ENCODE assay signal across 24 cellular contexts in the genomic region with DNA sequence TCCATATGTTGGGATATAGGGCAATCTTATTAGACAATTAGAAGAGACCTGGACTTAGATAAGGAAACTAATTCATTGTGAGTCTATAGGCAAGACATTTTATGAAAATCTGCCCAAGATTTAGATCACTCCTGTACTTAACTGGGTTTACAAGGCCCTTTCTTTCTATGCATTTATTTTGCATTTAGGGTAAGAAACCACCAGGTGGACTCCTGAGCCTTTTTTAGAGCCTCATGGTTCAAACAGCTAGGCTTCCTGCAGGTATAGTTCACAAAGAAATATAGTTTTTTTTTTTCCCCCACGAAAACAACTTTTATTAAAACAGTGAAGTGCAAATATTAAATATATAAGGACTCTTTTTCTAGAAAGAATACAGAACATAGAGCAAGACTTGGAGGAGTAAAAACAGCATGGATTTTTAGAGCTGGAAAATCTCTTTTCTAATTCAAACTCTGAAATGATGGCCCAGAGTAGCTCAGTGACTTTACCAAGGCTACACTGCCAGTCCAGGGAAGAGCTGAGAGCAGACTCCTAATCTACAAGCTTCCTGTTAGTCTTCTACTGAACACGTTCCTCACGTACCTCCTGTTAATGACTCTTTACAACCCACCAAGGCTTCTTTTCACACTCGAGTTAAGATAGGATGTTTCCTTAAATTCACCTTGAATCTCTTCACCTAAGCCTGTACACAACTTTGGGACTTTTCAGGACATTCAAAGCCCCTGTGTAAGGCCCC.
DNase-seq lines count a peak whose midpoint lies in the region; ATAC-seq, FAIRE-seq and TF ChIP-seq lines count a peak whose summit lies in the region.
"Had no signal": no experiment of that assay in that cellular context is flagged by ENCODE, and none has a peak within 500 bp of the region (broad histone marks: within the 10 kb centered on the region; RNA-seq: fewer than 3 reads in every experiment).

No MANE protein-coding gene starts in this region.

- H3K4me3 ChIP-seq in liver (ENCODE audit: low read depth in 1 of 3, low read length in 3 of 3) (no peak overlapping the region), HepG2 (replicated peaks in 1 of 3; ENCODE audit: insufficient read depth in 1 of 3, low read depth in 2 of 3, low read length in 3 of 3) (no peak overlapping the region), endodermal cell (ENCODE audit: low read length) (no peak overlapping the region)
- H3K4me3 ChIP-seq: ovary, sigmoid colon, uterus had no signal

- intact Hi-C loops in HepG2 (cut with micrococcal nuclease; ENCODE audit: unreplicated experiment) = no loop called here

- CTCF ChIA-PET in HepG2 (lab: Yijun Ruan, JAX; ENCODE audit: low intra/inter-chr PET ratio, low total read pairs) = no interaction called here
- CTCF ChIA-PET in activated CD8-positive, alpha-beta T cell treated with anti-CD3 and anti-CD28 coated beads, Interleukin-2, amount 10 ng/mL, durations not matched to agents 7 days and 5 days (lab: Charles Lee) = no interaction called here

- TF ChIP-seq EP300 in HepG2 (IDR thresholded peaks at IDR 0.05; ENCODE audit: low read depth in 2 of 2, low read length in 2 of 2) (no peak), HepG2 (CRISPR knock-in tag; IDR thresholded peaks at IDR 0.05; ENCODE audit: borderline replicate concordance) (no peak)

- in situ Hi-C loops in HepG2 (cut with HindIII; ENCODE audit: extremely low pct_ligation_motif_present, low pct_unique_long_range_greater_than_20kb) = no loop called here

- POLR2A ChIA-PET in HepG2 (lab: Yijun Ruan, JAX) = no interaction called here
- POLR2A ChIA-PET in activated CD8-positive, alpha-beta T cell treated with anti-CD3 and anti-CD28 coated beads, Interleukin-2, amount 10 ng/mL, durations not matched to agents 7 days and 5 days (lab: Charles Lee) = no interaction called here

- no peaks in the 10 kb centered on the region for H4K20me1 ChIP-seq in HepG2 (ENCODE audit: insufficient read depth, low read length)

- H3K4me1 ChIP-seq in liver (ENCODE audit: control insufficient read depth in 4 of 4, insufficient read depth in 4 of 4, low read length in 3 of 4) (no peaks in the 10 kb centered on the region), HepG2 (ENCODE audit: insufficient read depth, low read length) (no peaks in the 10 kb centered on the region), endodermal cell (ENCODE audit: control insufficient read depth, insufficient read depth, low read length) (no peaks in the 10 kb centered on the region)
- H3K4me1 ChIP-seq: sigmoid colon, uterus had no signal

- WGBS in liver = 55% methylated on average over 4 of the region's 4 CpGs
- WGBS in HepG2 (ENCODE audit: low lambda C conversion rate) = 0% methylated on average over 4 of the region's 4 CpGs
- 76 to 84% methylated on average over 3 of the region's 4 CpGs for WGBS in endodermal cell (ENCODE audit: insufficient coverage in 1 of 2, insufficient read length in 1 of 2), 2 experiments

- no peak overlapping the region for H3K4me3 Mint-ChIP-seq in endodermal cell
- H3K4me3 Mint-ChIP-seq in activated CD8-positive, alpha-beta T cell treated with anti-CD3 and anti-CD28 coated beads, Interleukin-2, amount 10 ng/mL, durations not matched to agents 7 days and 5 days = no peak overlapping the region
- H3K4me3 Mint-ChIP-seq: activated CD4-positive, alpha-beta T cell treated with anti-CD3 and anti-CD28 coated beads, Interleukin-2, amount 10 ng/mL, durations not matched to agents 7 days and 5 days; CD4-positive, alpha-beta memory T cell had no signal

- H3K9me3 Mint-ChIP-seq in endodermal cell = peaks cover 7% of the 10 kb centered on the region
- no peaks in the 10 kb centered on the region for H3K9me3 Mint-ChIP-seq in activated CD8-positive, alpha-beta T cell treated with anti-CD3 and anti-CD28 coated beads, Interleukin-2, amount 10 ng/mL, durations not matched to agents 7 days and 5 days (ENCODE audit: insufficient read depth)
- H3K9me3 Mint-ChIP-seq: activated CD4-positive, alpha-beta T cell treated with anti-CD3 and anti-CD28 coated beads, Interleukin-2, amount 10 ng/mL, durations not matched to agents 7 days and 5 days had no signal

- TF ChIP-seq CTCF in liver (IDR thresholded peaks at IDR 0.05; ENCODE audit: low read depth, low read length, missing input control) = peak; percentile 14
- TF ChIP-seq CTCF in HepG2 (CRISPR knock-in tag; IDR thresholded peaks at IDR 0.05) = no peak
- peak; percentile 75 for TF ChIP-seq CTCF in endodermal cell (conservative IDR thresholded peaks at IDR 0.05)

- no peak overlapping the region for H3K4me2 ChIP-seq in HepG2 (ENCODE audit: low read depth, low read length)

- DNase-seq in HepG2 (ENCODE audit: low spot score) = no peak
- peak; percentile 28 for DNase-seq in NAMALWA (ENCODE audit: low spot score)
- no peak for DNase-seq in endodermal cell
- DNase-seq in SHP77 (lab: John Stamatoyannopoulos, UW) = no peak
- no peak for DNase-seq in stimulated activated CD8-positive, alpha-beta memory T cell treated with anti-CD3 and anti-CD28 coated beads, Interleukin-4, amount 100 ng/mL, for 48 hours
- no peak for DNase-seq in activated CD8-positive, alpha-beta T cell treated with anti-CD3 and anti-CD28 coated beads, Interleukin-2, amount 10 ng/mL, durations not matched to agents 7 days and 5 days
- DNase-seq: activated CD4-positive, alpha-beta T cell treated with anti-CD3 and anti-CD28 coated beads, Interleukin-2, amount 10 ng/mL, durations not matched to agents 7 days and 5 days; activated naive CD4-positive, alpha-beta T cell treated with Interleukin-2 at 50 U/mL for 16 hours; activated T-cell treated with anti-CD3 and anti-CD28 coated beads for 4 hours; CD4-positive, alpha-beta memory T cell; DMS79; foreskin melanocyte; Kasumi-1; left ventricle myocardium superior; NCI-H1694 treated with DMSO at 0.1 percent for 48 hours; ovary; sigmoid colon; stimulated activated CD4-positive, alpha-beta T cell treated with anti-CD3 and anti-CD28 coated beads, Interleukin-1b, Interleukin-23, amount 100 ng/mL, for 48 hours; SW 1271; uterus had no signal

- no peak for FAIRE-seq in HepG2 (lab: Jason Lieb, UNC)
- FAIRE-seq: colon, TTC549 had no signal

- BruUV-seq in HepG2 (replicated peaks; lab: Mats Ljungman, UMichigan) = no TSS peak

- no peak for TF ChIP-seq POLR2A in HepG2 (IDR thresholded peaks at IDR 0.05; ENCODE audit: insufficient read depth in 1 of 2, low read depth in 2 of 2, low read length in 2 of 2)

- H3K27me3 ChIP-seq in liver (ENCODE audit: control insufficient read depth in 4 of 4, insufficient read depth in 4 of 4, low read length in 3 of 4) = no peaks in the 10 kb centered on the region
- no peaks in the 10 kb centered on the region for H3K27me3 ChIP-seq in HepG2 (ENCODE audit: control insufficient read depth in 1 of 2, insufficient read depth in 2 of 2, low read length in 2 of 2)
- H3K27me3 ChIP-seq in endodermal cell (ENCODE audit: control insufficient read depth, insufficient read depth, low read length, poor library complexity, severe bottlenecking) = no peaks in the 10 kb centered on the region
- H3K27me3 ChIP-seq: ovary, sigmoid colon, uterus had no signal

- H3K27ac ChIP-seq in liver (ENCODE audit: low read depth in 1 of 2, low read length in 2 of 2) (no peak overlapping the region), HepG2 (ENCODE audit: extremely low read length, insufficient read depth, low read length) (no peak overlapping the region), endodermal cell (ENCODE audit: low read depth, low read length) (no peak overlapping the region)
- H3K27ac ChIP-seq: ovary, sigmoid colon, uterus had no signal

- no peaks in the 10 kb centered on the region for H3K36me3 Mint-ChIP-seq in endodermal cell (ENCODE audit: low read depth)
- H3K36me3 Mint-ChIP-seq in activated CD8-positive, alpha-beta T cell treated with anti-CD3 and anti-CD28 coated beads, Interleukin-2, amount 10 ng/mL, durations not matched to agents 7 days and 5 days (ENCODE audit: low read depth) = no peaks in the 10 kb centered on the region
- H3K36me3 Mint-ChIP-seq: CD4-positive, alpha-beta memory T cell had no signal

- no peaks in the 10 kb centered on the region for H3K36me3 ChIP-seq in liver (ENCODE audit: control insufficient read depth in 4 of 4, insufficient read depth in 3 of 4, low read depth in 1 of 4, low read length in 3 of 4)
- H3K36me3 ChIP-seq in HepG2 (replicated peaks in 1 of 2; ENCODE audit: control insufficient read depth in 1 of 2, insufficient read depth in 2 of 2, low read length in 2 of 2) = no peaks in the 10 kb centered on the region
- H3K36me3 ChIP-seq in endodermal cell (ENCODE audit: control insufficient read depth, insufficient read depth, low read length) = no peaks in the 10 kb centered on the region
- H3K36me3 ChIP-seq: ovary, sigmoid colon, uterus had no signal

- peaks cover 21% of the 10 kb centered on the region for H3K4me1 Mint-ChIP-seq in endodermal cell
- no peaks in the 10 kb centered on the region for H3K4me1 Mint-ChIP-seq in activated CD8-positive, alpha-beta T cell treated with anti-CD3 and anti-CD28 coated beads, Interleukin-2, amount 10 ng/mL, durations not matched to agents 7 days and 5 days (ENCODE audit: low read depth)
- H3K4me1 Mint-ChIP-seq: activated CD4-positive, alpha-beta T cell treated with anti-CD3 and anti-CD28 coated beads, Interleukin-2, amount 10 ng/mL, durations not matched to agents 7 days and 5 days; CD4-positive, alpha-beta memory T cell had no signal

- peak overlapping the region; percentile 6 for H3K27ac Mint-ChIP-seq in endodermal cell
- no peak overlapping the region for H3K27ac Mint-ChIP-seq in activated CD8-positive, alpha-beta T cell treated with anti-CD3 and anti-CD28 coated beads, Interleukin-2, amount 10 ng/mL, durations not matched to agents 7 days and 5 days
- H3K27ac Mint-ChIP-seq: activated CD4-positive, alpha-beta T cell treated with anti-CD3 and anti-CD28 coated beads, Interleukin-2, amount 10 ng/mL, durations not matched to agents 7 days and 5 days; CD4-positive, alpha-beta memory T cell had no signal

- H3K9ac ChIP-seq in liver (ENCODE audit: low read depth in 1 of 2, low read length in 2 of 2) (no peak overlapping the region), HepG2 (ENCODE audit: insufficient read depth, low read depth, low read length) (no peak overlapping the region), endodermal cell (ENCODE audit: extremely low read depth, low read length, poor library complexity, severe bottlenecking) (no peak overlapping the region)

- H3K9me3 ChIP-seq in liver (ENCODE audit: control insufficient read depth in 4 of 4, low read length in 3 of 4) (no peaks in the 10 kb centered on the region), HepG2 (ENCODE audit: low read length) (no peaks in the 10 kb centered on the region), endodermal cell (ENCODE audit: control insufficient read depth, low read length) (peaks cover 8% of the 10 kb centered on the region)
- H3K9me3 ChIP-seq: ovary, sigmoid colon, uterus had no signal

- ATAC-seq in HepG2 (no peak), GM18858 (IDR thresholded peaks at IDR 0.05; ENCODE audit: unreplicated experiment) (no peak)
- ATAC-seq in activated CD8-positive, alpha-beta T cell treated with anti-CD3 and anti-CD28 coated beads, Interleukin-2, amount 10 ng/mL, durations not matched to agents 7 days and 5 days = no peak
- ATAC-seq: left ventricle myocardium superior had no signal

- no peaks in the 10 kb centered on the region for H3K79me2 ChIP-seq in HepG2 (ENCODE audit: insufficient read depth, low read length)

- no peaks in the 10 kb centered on the region for H3K27me3 Mint-ChIP-seq in endodermal cell (ENCODE audit: insufficient read depth)
- no peaks in the 10 kb centered on the region for H3K27me3 Mint-ChIP-seq in activated CD8-positive, alpha-beta T cell treated with anti-CD3 and anti-CD28 coated beads, Interleukin-2, amount 10 ng/mL, durations not matched to agents 7 days and 5 days (ENCODE audit: low read depth)
- H3K27me3 Mint-ChIP-seq: activated CD4-positive, alpha-beta T cell treated with anti-CD3 and anti-CD28 coated beads, Interleukin-2, amount 10 ng/mL, durations not matched to agents 7 days and 5 days; CD4-positive, alpha-beta memory T cell had no signal

- no peak overlapping the region for H2AFZ ChIP-seq in HepG2 (ENCODE audit: low read length)

- TF ChIP-seq RAD21 in liver (IDR thresholded peaks at IDR 0.05) = peak; percentile 57 to 59
- TF ChIP-seq RAD21 in HepG2 (CRISPR knock-in tag; IDR thresholded peaks at IDR 0.05) = no peak
